Comparison of ENCODE assay signal across 10 cellular contexts in the genomic region with DNA sequence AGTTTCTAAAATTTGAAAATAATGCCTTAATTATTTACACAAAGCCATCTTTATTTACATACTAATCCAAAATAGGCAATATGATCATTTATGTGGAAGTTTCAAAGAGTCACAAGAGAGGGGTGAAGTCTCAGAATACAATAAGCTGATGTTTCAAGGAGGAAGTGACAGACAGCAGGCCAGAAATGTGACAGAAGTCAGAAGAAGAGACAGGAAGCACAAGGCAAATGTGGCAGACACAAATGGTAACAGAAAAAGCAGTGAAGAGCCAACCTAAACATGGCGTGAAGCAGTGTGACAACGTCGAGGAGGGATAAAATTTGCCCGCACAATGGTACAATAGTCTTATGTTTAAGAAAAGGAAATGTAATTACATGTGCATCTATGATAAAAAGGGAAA.
DNase-seq lines count a peak whose midpoint lies in the region; ATAC-seq, FAIRE-seq and TF ChIP-seq lines count a peak whose summit lies in the region.
"Had no signal": no experiment of that assay in that cellular context is flagged by ENCODE, and none has a peak within 500 bp of the region (broad histone marks: within the 10 kb centered on the region; RNA-seq: fewer than 3 reads in every experiment).

No MANE protein-coding gene starts in this region.

- DNase-seq in GM20000 (ENCODE audit: low spot score) (peak; percentile 5), NCI-H1105 (lab: John Stamatoyannopoulos, UW) (no peak), H54 (ENCODE audit: insufficient read length, low spot score) (no peak), DMS 273 treated with DMSO at 0.1 percent for 48 hours (lab: John Stamatoyannopoulos, UW) (no peak), COR-L47 (lab: John Stamatoyannopoulos, UW) (no peak)
- DNase-seq: DND-41, NCI-H226 had no signal

- no peak overlapping the region for H3K4me3 Mint-ChIP-seq in dendritic cell treated with granulocyte-macrophage colony-stimulating factor and Interleukin-4, amounts not matched to agents 40 ng/mL and 50 ng/mL, for 4 days

- no peak for TF ChIP-seq POLR2A in H54 (IDR thresholded peaks at IDR 0.05; ENCODE audit: low read depth, low read length)

- peak; percentile 52 for ATAC-seq in GM18499 (IDR thresholded peaks at IDR 0.05; ENCODE audit: insufficient read depth, unreplicated experiment)
- ATAC-seq in HG03139 (IDR thresholded peaks at IDR 0.05; ENCODE audit: unreplicated experiment): peak; percentile 63

- H3K27me3 Mint-ChIP-seq in dendritic cell treated with granulocyte-macrophage colony-stimulating factor and Interleukin-4, amounts not matched to agents 40 ng/mL and 50 ng/mL, for 4 days: no peaks in the 10 kb centered on the region

- H3K27ac Mint-ChIP-seq in dendritic cell treated with granulocyte-macrophage colony-stimulating factor and Interleukin-4, amounts not matched to agents 40 ng/mL and 50 ng/mL, for 4 days: peak overlapping the region; percentile 37

- no peak for TF ChIP-seq CTCF in GM20000 (IDR thresholded peaks at IDR 0.05; ENCODE audit: extremely low read depth, missing control alignments)

- H3K9me3 Mint-ChIP-seq in dendritic cell treated with granulocyte-macrophage colony-stimulating factor and Interleukin-4, amounts not matched to agents 40 ng/mL and 50 ng/mL, for 4 days: peaks cover 13% of the 10 kb centered on the region

- FAIRE-seq in H54 (lab: Jason Lieb, UNC): no peak

- intact Hi-C loops in dendritic cell treated with granulocyte-macrophage colony-stimulating factor and Interleukin-4, amounts not matched to agents 40 ng/mL and 50 ng/mL, for 4 days (cut with micrococcal nuclease): no loop called here

- peaks cover 56% of the 10 kb centered on the region for H3K36me3 Mint-ChIP-seq in dendritic cell treated with granulocyte-macrophage colony-stimulating factor and Interleukin-4, amounts not matched to agents 40 ng/mL and 50 ng/mL, for 4 days (ENCODE audit: low read depth)

- H3K4me1 Mint-ChIP-seq in dendritic cell treated with granulocyte-macrophage colony-stimulating factor and Interleukin-4, amounts not matched to agents 40 ng/mL and 50 ng/mL, for 4 days (ENCODE audit: low read depth): peaks cover 19% of the 10 kb centered on the region
